1 cellular context compared by ENCODE assay signal in the genomic region with DNA sequence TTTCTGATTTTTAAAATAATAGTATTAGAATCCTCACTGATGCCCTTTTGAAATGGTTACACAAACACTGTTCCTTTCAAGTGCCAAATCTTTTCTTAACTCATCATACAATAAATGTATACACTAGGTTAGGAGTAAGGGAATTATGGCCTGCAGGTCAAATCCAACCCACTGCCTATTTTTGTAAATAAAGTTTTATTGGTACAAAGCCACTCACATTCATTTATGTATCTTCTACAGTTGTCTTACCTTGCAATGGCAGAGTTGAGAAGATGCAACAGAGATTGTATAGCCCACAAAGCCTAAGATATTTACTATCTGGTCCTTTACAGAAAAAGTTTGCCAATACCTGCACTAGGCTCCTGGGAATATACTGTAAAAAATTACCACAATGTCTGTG.
A peak's percentile ranks its signal among the peaks of the same experiment; 100 is the strongest.
TF ChIP-seq lines count a peak whose summit lies in the region.

No MANE protein-coding gene starts in this region.

TF ChIP-seq in K562, 482 proteins besides CTCF, POLR2A, EP300 and RAD21:
- TF ChIP-seq ZBTB40 (IDR thresholded peaks at IDR 0.05), result peak; percentile 88
- TF ChIP-seq ZBTB40 (CRISPR knock-in tag; IDR thresholded peaks at IDR 0.05), result no peak
- no peak for TF ChIP-seq ZNF449 (CRISPR knock-in tag; IDR thresholded peaks at IDR 0.05)
